Comparison of ENCODE assay signal across 1 cellular context in the genomic region with DNA sequence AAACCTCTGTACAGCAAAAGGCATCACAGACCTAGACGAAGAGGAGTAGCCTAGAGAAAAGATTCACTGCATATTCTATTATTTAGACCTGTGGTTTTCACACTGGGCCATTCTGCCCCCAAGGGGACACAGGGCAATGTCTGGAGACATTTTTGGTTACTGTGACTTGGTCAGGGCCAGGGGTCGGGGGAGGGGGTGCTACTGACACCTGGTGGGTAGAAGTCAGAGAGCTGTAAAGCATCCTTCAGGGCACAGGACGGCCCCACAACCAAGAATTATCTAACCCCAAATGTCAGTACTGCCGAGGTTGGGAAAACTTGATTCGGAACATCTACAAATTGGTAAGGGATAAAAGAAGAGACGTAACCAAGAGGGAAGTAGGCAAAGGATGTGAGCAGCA.
A peak's percentile ranks its signal among the peaks of the same experiment; 100 is the strongest.
TF ChIP-seq lines count a peak whose summit lies in the region.

No MANE protein-coding gene starts in this region.

TF ChIP-seq in GM12878, 131 proteins besides CTCF, POLR2A, EP300 and RAD21:
- TF ChIP-seq PAX8 (IDR thresholded peaks at IDR 0.05) (no peak), TCF3 (IDR thresholded peaks at IDR 0.05; ENCODE audit: borderline replicate concordance, insufficient read depth, low read depth, low read length) (no peak), ATF7 (IDR thresholded peaks at IDR 0.05; ENCODE audit: low read depth) (no peak), ZBED1 (IDR thresholded peaks at IDR 0.05; ENCODE audit: borderline replicate concordance) (no peak), PAX5 (IDR thresholded peaks at IDR 0.05; ENCODE audit: borderline replicate concordance, low read depth, low read length) (no peak), MEF2B (IDR thresholded peaks at IDR 0.05; ENCODE audit: partially characterized antibody, poor library complexity, severe bottlenecking) (peak; percentile 35), RELA (IDR thresholded peaks at IDR 0.05; ENCODE audit: borderline replicate concordance, partially characterized antibody) (no peak), LARP7 (IDR thresholded peaks at IDR 0.05) (no peak), SRF (IDR thresholded peaks at IDR 0.05; ENCODE audit: low read depth in 2 of 2, low read length in 2 of 2) (no peak)
